23 cellular contexts compared by ENCODE assay signal in the genomic region with DNA sequence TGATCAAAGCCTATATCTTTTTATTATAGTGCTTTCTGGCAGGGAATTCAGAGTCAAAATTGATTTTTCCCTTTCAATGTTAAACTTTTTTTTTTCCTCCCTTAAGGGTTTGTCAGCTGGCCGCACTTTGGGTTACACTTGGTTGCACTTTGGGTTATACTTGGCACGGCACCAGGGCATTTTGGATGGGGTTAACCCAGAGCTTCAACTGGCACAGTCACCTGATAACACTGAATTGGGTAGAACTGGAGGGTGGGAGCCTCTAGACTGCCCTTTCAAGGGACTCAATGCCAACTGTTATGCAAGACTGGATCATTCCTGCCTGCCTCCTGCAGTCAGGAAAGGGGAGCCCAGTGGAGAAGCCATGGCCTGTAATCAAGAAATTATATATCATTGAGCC.
"Had no signal": no experiment of that assay in that cellular context is flagged by ENCODE, and none has a peak within 500 bp of the region (broad histone marks: within the 10 kb centered on the region; RNA-seq: fewer than 3 reads in every experiment).

No MANE protein-coding gene starts in this region.

- H3K4me3 ChIP-seq: adrenal gland, breast epithelium, coronary artery, left lung, tibial artery had no signal

- H3K36me3 ChIP-seq: adrenal gland, breast epithelium, left lung, tibial artery, WERI-Rb-1 had no signal

- H3K9me3 ChIP-seq: adrenal gland, breast epithelium, left lung, tibial artery had no signal

- H3K27ac ChIP-seq: adrenal gland, breast epithelium, coronary artery, left lung, tibial artery, WERI-Rb-1 had no signal

- H3K27me3 ChIP-seq: adrenal gland, breast epithelium, tibial artery had no signal

- ATAC-seq: activated naive CD4-positive, alpha-beta T cell treated with anti-CD3 and anti-CD28 coated beads, Interleukin-2, amount 50 U/mL, for 72 hours; activated T-cell treated with anti-CD3 and anti-CD28 coated beads, Interleukin-2, amount 50 U/mL, for 72 hours; left lung had no signal

- DNase-seq: activated CD4-positive, alpha-beta T cell treated with anti-CD3 and anti-CD28 coated beads, Interleukin-2, amount 50 U/mL, for 4 hours; activated effector memory CD4-positive, alpha-beta T cell treated with anti-CD3 and anti-CD28 coated beads, Interleukin-2, amount 50 U/mL, for 16 hours; activated T-cell treated with anti-CD3 and anti-CD28 coated beads, Interleukin-2, amount 50 U/mL, for 72 hours; adrenal gland; foreskin melanocyte; hypothalamus; islet precursor cell; left lung; mammary epithelial cell; occipital lobe; posterior cingulate gyrus; retina; stimulated activated CD4-positive, alpha-beta T cell treated with anti-CD3 and anti-CD28 coated beads, Interleukin-12 subunit alpha, Interleukin-12 subunit beta, amount 100 ng/mL, for 4 hours; stimulated activated CD4-positive, alpha-beta T cell treated with anti-CD3 and anti-CD28 coated beads, Interleukin-1b, Interleukin-23, amount 100 ng/mL, for 48 hours; stimulated activated CD8-positive, alpha-beta memory T cell treated with anti-CD3 and anti-CD28 coated beads, Interleukin-4, amount 100 ng/mL, for 48 hours; stimulated activated naive CD4-positive, alpha-beta T cell treated with Interleukin-2 at 50 U/mL for 16 hours; tibial artery; WERI-Rb-1 had no signal

- H3K4me1 ChIP-seq: adrenal gland, breast epithelium, left lung had no signal

- FAIRE-seq: astrocyte, urothelium cell line had no signal
